ENCODE assay signal across 12 cellular contexts in genomic region chr2:64295326-64296149, GRCh38.
DNase-seq lines count a peak whose midpoint lies in the region; ATAC-seq and TF ChIP-seq lines count a peak whose summit lies in the region.
"Had no signal": no experiment of that assay in that cellular context is flagged by ENCODE, and none has a peak within 500 bp of the region (broad histone marks: within the 10 kb centered on the region; RNA-seq: fewer than 3 reads in every experiment).

No MANE protein-coding gene starts in this region.

- no peak for TF ChIP-seq EP300 in suprapubic skin (IDR thresholded peaks at IDR 0.05)

- intact Hi-C loops in aorta (cut with DNase I): no loop called here

- no peaks in the 10 kb centered on the region for H3K36me3 Mint-ChIP-seq in T-helper 2 cell treated with Interferon-gamma antibody and Interleukin-4, amounts not matched to agents 5 μg/mL and 100 μg/mL, for 36 hours (ENCODE audit: low read depth)

- no peak overlapping the region for H3K4me3 ChIP-seq in suprapubic skin
- no peak overlapping the region for H3K4me3 ChIP-seq in aorta (ENCODE audit: low read length in 2 of 2)
- H3K4me3 ChIP-seq: tibial artery had no signal

- TF ChIP-seq POLR2A in suprapubic skin (IDR thresholded peaks at IDR 0.05): no peak

- ATAC-seq in GM21381 (IDR thresholded peaks at IDR 0.05; ENCODE audit: unreplicated experiment) (peak; percentile 81), HG03442 (IDR thresholded peaks at IDR 0.05; ENCODE audit: unreplicated experiment) (peak; percentile 83), aorta (ENCODE audit: low FRiP score) (no peak)
- ATAC-seq: T-helper 17 cell had no signal

- no peaks in the 10 kb centered on the region for H3K36me3 ChIP-seq in suprapubic skin
- no peaks in the 10 kb centered on the region for H3K36me3 ChIP-seq in aorta (ENCODE audit: control insufficient read depth in 1 of 2, insufficient read depth in 2 of 2, low read length in 1 of 2)
- H3K36me3 ChIP-seq: tibial artery had no signal

- H3K9me3 ChIP-seq in suprapubic skin (no peaks in the 10 kb centered on the region), aorta (ENCODE audit: control insufficient read depth, low read length) (no peaks in the 10 kb centered on the region)
- H3K9me3 ChIP-seq: tibial artery had no signal

- H3K4me3 Mint-ChIP-seq in T-helper 2 cell treated with Interferon-gamma antibody and Interleukin-4, amounts not matched to agents 5 μg/mL and 100 μg/mL, for 36 hours: no peak overlapping the region
- H3K4me3 Mint-ChIP-seq: T-helper 17 cell had no signal

- 72% methylated on average over 5 of the region's 5 CpGs for WGBS in suprapubic skin
- WGBS in aorta, 2 donors: 74 to 80% methylated on average over 5 of the region's 5 CpGs

- H3K4me1 Mint-ChIP-seq in T-helper 2 cell treated with Interferon-gamma antibody and Interleukin-4, amounts not matched to agents 5 μg/mL and 100 μg/mL, for 36 hours (ENCODE audit: low read depth): peaks cover 6% of the 10 kb centered on the region

- no peaks in the 10 kb centered on the region for H3K4me1 ChIP-seq in suprapubic skin
- H3K4me1 ChIP-seq in aorta (ENCODE audit: control insufficient read depth in 1 of 2, insufficient read depth in 2 of 2, low read length in 2 of 2): peaks cover 0 to 2% of the 10 kb centered on the region in 2 donors

- no peak overlapping the region for H3K27ac Mint-ChIP-seq in T-helper 2 cell treated with Interferon-gamma antibody and Interleukin-4, amounts not matched to agents 5 μg/mL and 100 μg/mL, for 36 hours
- H3K27ac Mint-ChIP-seq: T-helper 17 cell had no signal

- TF ChIP-seq CTCF in suprapubic skin (IDR thresholded peaks at IDR 0.05): no peak

- H3K27me3 Mint-ChIP-seq in T-helper 2 cell treated with Interferon-gamma antibody and Interleukin-4, amounts not matched to agents 5 μg/mL and 100 μg/mL, for 36 hours (ENCODE audit: low read depth): peaks cover 25% of the 10 kb centered on the region

- no peaks in the 10 kb centered on the region for H3K27me3 ChIP-seq in suprapubic skin
- peaks cover 0 to 2% of the 10 kb centered on the region in 2 donors for H3K27me3 ChIP-seq in aorta (ENCODE audit: control insufficient read depth in 1 of 2, insufficient read depth in 2 of 2, low read length in 1 of 2)
- H3K27me3 ChIP-seq: tibial artery had no signal

- H3K27ac ChIP-seq in suprapubic skin (no peak overlapping the region), aorta (ENCODE audit: low read depth in 1 of 2, low read length in 2 of 2) (no peak overlapping the region)
- H3K27ac ChIP-seq: tibial artery had no signal

- H3K9me3 Mint-ChIP-seq in T-helper 2 cell treated with Interferon-gamma antibody and Interleukin-4, amounts not matched to agents 5 μg/mL and 100 μg/mL, for 36 hours: no peaks in the 10 kb centered on the region

- peak; percentile 45 for DNase-seq in T-helper 2 cell treated with Interferon-gamma antibody and Interleukin-4, amounts not matched to agents 5 μg/mL and 100 μg/mL, for 36 hours (ENCODE audit: low spot score)
- no peak for DNase-seq in T-helper 2 cell
- peak; percentile 21 to 44 for DNase-seq in stimulated activated CD4-positive, alpha-beta T cell treated with anti-CD3 and anti-CD28 coated beads, Interleukin-2, amount 100 ng/mL, for 48 hours
- no peak for DNase-seq in suprapubic skin (ENCODE audit: low spot score in 2 of 2)
- DNase-seq in putamen (ENCODE audit: low spot score): no peak
- DNase-seq in aorta: no peak
- DNase-seq: EL, NCI-H1092 treated with DMSO at 0.1 percent for 48 hours, T-helper 17 cell, tibial artery had no signal

Comparison
In these comparisons a context has a peak if more than half of its experiments do, and no peak if none do; other contexts are left out.
1. DNase-seq: peak in T-helper 2 cell treated with Interferon-gamma antibody and Interleukin-4, amounts not matched to agents 5 μg/mL and 100 μg/mL, for 36 hours (single experiment) and stimulated activated CD4-positive, alpha-beta T cell treated with anti-CD3 and anti-CD28 coated beads, Interleukin-2, amount 100 ng/mL, for 48 hours (2 of 2); none in T-helper 2 cell (0 of 5), suprapubic skin (0 of 2), putamen (single experiment) and aorta (0 of 2).